30 cellular contexts compared by ENCODE assay signal in genomic region chr3:154240235-154240634, GRCh38.
"Had no signal": no experiment of that assay in that cellular context is flagged by ENCODE, and none has a peak within 500 bp of the region (broad histone marks: within the 10 kb centered on the region; RNA-seq: fewer than 3 reads in every experiment).

No MANE protein-coding gene starts in this region.

- H3K36me3 ChIP-seq: neutrophil, pancreas, upper lobe of right lung, uterus had no signal

- H3K4me3 Mint-ChIP-seq: naive B cell; naive thymus-derived CD8-positive, alpha-beta T cell; natural killer cell treated with Interleukin-12 subunit alpha and Interleukin-12 subunit beta and Interleukin-15 and Interleukin-18, amount 100 ng/mL, for 72 hours; nephron progenitor cell; stimulated activated effector memory CD8-positive, alpha-beta T cell treated with anti-CD3 and anti-CD28 coated beads, Interleukin-12 subunit alpha, Interleukin-12 subunit beta, amount 100 ng/mL, for 72 hours; stimulated activated naive B cell treated with anti-CD40 and anti-IgM and Interleukin-4, amounts not matched to agents 10 μg/mL and 1 μg/mL and 100 μg/mL, for 72 hours; stimulated activated naive CD8-positive, alpha-beta T cell treated with anti-CD3 and anti-CD28 coated beads, Interleukin-15, amount 100 ng/mL, for 72 hours; type B pancreatic cell had no signal

- DNase-seq: naive B cell; naive thymus-derived CD8-positive, alpha-beta T cell; nephron progenitor cell; nucleus accumbens; pancreas; posterior cingulate gyrus; psoas muscle; right cardiac atrium; right lobe of liver; sigmoid colon; small intestine; stimulated activated CD4-positive, alpha-beta T cell treated with anti-CD3 and anti-CD28 coated beads, Interleukin-15, amount 100 ng/mL, for 24 hours; stimulated activated CD4-positive, alpha-beta T cell treated with anti-CD3 and anti-CD28 coated beads, Interleukin-2, amount 100 ng/mL, for 24 hours; stimulated activated CD4-positive, alpha-beta T cell treated with anti-CD3 and anti-CD28 coated beads, Interleukin-2, amount 100 ng/mL, for 48 hours; stimulated activated CD4-positive, alpha-beta T cell treated with anti-CD3 and anti-CD28 coated beads, Interleukin-4, amount 100 ng/mL, for 24 hours; stimulated activated naive B cell treated with anti-CD40 and anti-IgM and Interleukin-4, amounts not matched to agents 10 μg/mL and 1 μg/mL and 100 μg/mL, for 72 hours; stimulated activated naive CD4-positive, alpha-beta T cell treated with Interleukin-2 at 50 U/mL for 16 hours; stimulated activated naive CD8-positive, alpha-beta T cell treated with anti-CD3 and anti-CD28 coated beads, Interleukin-15, amount 100 ng/mL, for 72 hours; substantia nigra; testis; tibial artery; transverse colon; upper lobe of right lung; uterus had no signal

- H3K4me3 ChIP-seq: pancreas, psoas muscle, right lobe of liver, sigmoid colon, suprapubic skin, testis, tibial artery, transverse colon, upper lobe of right lung, uterus had no signal

- H3K27me3 Mint-ChIP-seq: progenitor cell of endocrine pancreas, type B pancreatic cell had no signal

- H3K9me3 ChIP-seq: neutrophil, pancreas, psoas muscle, right lobe of liver, sigmoid colon, suprapubic skin, testis, tibial artery, transverse colon, upper lobe of right lung, uterus had no signal

- H3K9me3 Mint-ChIP-seq: naive B cell; natural killer cell treated with Interleukin-12 subunit alpha and Interleukin-12 subunit beta and Interleukin-15 and Interleukin-18, amount 100 ng/mL, for 72 hours; nephron progenitor cell; stimulated activated effector memory CD8-positive, alpha-beta T cell treated with anti-CD3 and anti-CD28 coated beads, Interleukin-12 subunit alpha, Interleukin-12 subunit beta, amount 100 ng/mL, for 72 hours; stimulated activated naive B cell treated with anti-CD40 and anti-IgM and Interleukin-4, amounts not matched to agents 10 μg/mL and 1 μg/mL and 100 μg/mL, for 72 hours; type B pancreatic cell had no signal

- H3K4me1 ChIP-seq: pancreas, psoas muscle, right lobe of liver, testis, transverse colon, uterus had no signal

- FAIRE-seq: pancreas, small intestine had no signal

- H3K27me3 ChIP-seq: neutrophil, pancreas, right lobe of liver, sigmoid colon, suprapubic skin, testis, tibial artery, transverse colon, upper lobe of right lung, uterus had no signal

- ATAC-seq: naive thymus-derived CD8-positive, alpha-beta T cell; natural killer cell treated with Interleukin-12 subunit alpha and Interleukin-12 subunit beta and Interleukin-15 and Interleukin-18, amount 100 ng/mL, for 72 hours; pancreas; psoas muscle; right cardiac atrium; right lobe of liver; stimulated activated effector memory CD8-positive, alpha-beta T cell treated with anti-CD3 and anti-CD28 coated beads, Interleukin-12 subunit alpha, Interleukin-12 subunit beta, amount 100 ng/mL, for 72 hours; stimulated activated naive B cell treated with anti-CD40 and anti-IgM and Interleukin-4, amounts not matched to agents 10 μg/mL and 1 μg/mL and 100 μg/mL, for 72 hours; stimulated activated naive CD8-positive, alpha-beta T cell treated with anti-CD3 and anti-CD28 coated beads, Interleukin-15, amount 100 ng/mL, for 72 hours; upper lobe of right lung had no signal

- H3K4me1 Mint-ChIP-seq: naive B cell; naive thymus-derived CD8-positive, alpha-beta T cell; stimulated activated naive B cell treated with anti-CD40 and anti-IgM and Interleukin-4, amounts not matched to agents 10 μg/mL and 1 μg/mL and 100 μg/mL, for 72 hours; stimulated activated naive CD8-positive, alpha-beta T cell treated with anti-CD3 and anti-CD28 coated beads, Interleukin-15, amount 100 ng/mL, for 72 hours had no signal

- H3K36me3 Mint-ChIP-seq: naive B cell; naive thymus-derived CD8-positive, alpha-beta T cell; natural killer cell treated with Interleukin-12 subunit alpha and Interleukin-12 subunit beta and Interleukin-15 and Interleukin-18, amount 100 ng/mL, for 72 hours; stimulated activated naive B cell treated with anti-CD40 and anti-IgM and Interleukin-4, amounts not matched to agents 10 μg/mL and 1 μg/mL and 100 μg/mL, for 72 hours had no signal

- H3K27ac ChIP-seq: neutrophil, pancreas, psoas muscle, right lobe of liver, sigmoid colon, suprapubic skin, testis, tibial artery, transverse colon, upper lobe of right lung, uterus had no signal

- H3K27ac Mint-ChIP-seq: naive B cell; naive thymus-derived CD8-positive, alpha-beta T cell; natural killer cell treated with Interleukin-12 subunit alpha and Interleukin-12 subunit beta and Interleukin-15 and Interleukin-18, amount 100 ng/mL, for 72 hours; nephron progenitor cell; progenitor cell of endocrine pancreas; stimulated activated effector memory CD8-positive, alpha-beta T cell treated with anti-CD3 and anti-CD28 coated beads, Interleukin-12 subunit alpha, Interleukin-12 subunit beta, amount 100 ng/mL, for 72 hours; stimulated activated naive B cell treated with anti-CD40 and anti-IgM and Interleukin-4, amounts not matched to agents 10 μg/mL and 1 μg/mL and 100 μg/mL, for 72 hours; stimulated activated naive CD8-positive, alpha-beta T cell treated with anti-CD3 and anti-CD28 coated beads, Interleukin-15, amount 100 ng/mL, for 72 hours; type B pancreatic cell had no signal
